In the genomic region with DNA sequence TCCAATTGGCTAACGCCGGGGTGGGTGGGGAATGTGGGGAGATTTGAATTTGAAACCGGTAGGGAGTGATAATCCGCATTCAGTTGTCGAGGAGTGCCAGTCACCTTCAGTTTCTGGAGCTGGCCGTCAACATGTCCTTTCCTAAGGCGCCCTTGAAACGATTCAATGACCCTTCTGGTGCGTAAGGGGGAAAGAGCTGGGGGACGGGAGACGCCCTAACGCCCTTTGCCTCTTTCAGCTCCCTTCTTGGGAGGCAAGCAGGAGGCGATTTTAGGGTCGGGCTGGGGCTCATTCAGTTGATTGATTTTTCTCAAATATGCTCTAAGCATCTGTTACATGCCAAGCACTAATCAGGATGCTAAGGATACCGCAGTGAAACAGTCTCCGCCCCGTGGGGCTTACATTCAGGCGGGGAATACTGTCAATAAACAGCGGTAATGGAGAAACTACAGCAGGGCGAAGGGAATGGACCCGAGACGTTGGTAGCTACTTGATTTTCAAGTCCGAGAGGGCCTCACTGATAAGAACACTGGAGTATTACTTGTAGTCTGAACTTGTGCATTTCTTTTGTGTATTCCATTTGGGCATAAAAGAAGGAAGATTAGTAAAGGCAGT, we compare ENCODE assay signal across 8 cellular contexts. TPM values are rescaled to one million over a fixed set of nuclear protein-coding genes. Genes with fewer than 3 reads are reported as not detected.
A peak's percentile ranks its signal among the peaks of the same experiment; 100 is the strongest.
DNase-seq lines count a peak whose midpoint lies in the region; ATAC-seq, FAIRE-seq and TF ChIP-seq lines count a peak whose summit lies in the region.

Gene HMMR, plus strand, starts transcription at position 71 of the 615 bp plus-strand sequence. Its CDS starts 61 bp downstream, at position 132.

- POLR2A ChIA-PET in HepG2 (lab: Yijun Ruan, JAX), result interaction anchor here (0.9 to 5.8 kb wide), 12 partner anchors 8 to 52 kb away, joined by 3 to 182 read pairs (median 6); partner anchors contain the start of genes CCNG1 and MAT2B
- POLR2A ChIA-PET in GM10248 (lab: Yijun Ruan, JAX), result interaction anchor here (0.7 to 4.2 kb wide), 5 partner anchors 8 to 45 kb away, joined by 3 to 19 read pairs (median 4); partner anchors contain the start of genes CCNG1 and MAT2B

- H3K36me3 ChIP-seq in HepG2 (replicated peaks in 1 of 2; ENCODE audit: control insufficient read depth in 1 of 2, insufficient read depth in 2 of 2, low read length in 2 of 2) (0 out of 5 replicates have a peak, but pooled peaks cover 0 to 2% of the 10 kb centered on the region in 2 experiments), upper lobe of left lung (peaks cover 0 to 3% (median 0%) of the 10 kb centered on the region in 4 donors)

- TF ChIP-seq POLR2A in HepG2 (IDR thresholded peaks at IDR 0.05; ENCODE audit: insufficient read depth in 1 of 2, low read depth in 2 of 2, low read length in 2 of 2), result peak; percentile 68 to 85
- no peak for TF ChIP-seq POLR2A in upper lobe of left lung (IDR thresholded peaks at IDR 0.05)

- under 1% methylated on average over 22 of the region's 23 CpGs for WGBS in HepG2 (ENCODE audit: low lambda C conversion rate)
- 0 to 1% methylated on average over 18 to 23 of the region's 23 CpGs for WGBS in upper lobe of left lung, 2 donors

- intact Hi-C loops in HepG2 (cut with micrococcal nuclease; ENCODE audit: unreplicated experiment), result loop anchor here (1.0 to 2.0 kb wide), 2 partner anchors 24 to 45 kb away; partner anchors contain the start of genes CCNG1 and MAT2B

- no peak for TF ChIP-seq CTCF in HepG2 (CRISPR knock-in tag; IDR thresholded peaks at IDR 0.05)
- TF ChIP-seq CTCF in upper lobe of left lung (IDR thresholded peaks at IDR 0.05), result no peak
- no peak for TF ChIP-seq CTCF in GM10248 (IDR thresholded peaks at IDR 0.05; ENCODE audit: control extremely low read depth, extremely low read depth, low read depth, missing control alignments)

- H3K9me3 ChIP-seq in HepG2 (ENCODE audit: low read length) (no peaks in the 10 kb centered on the region), upper lobe of left lung (no peaks in the 10 kb centered on the region)

- H3K4me3 ChIP-seq in HepG2 (replicated peaks in 1 of 3; ENCODE audit: insufficient read depth in 1 of 3, low read depth in 2 of 3, low read length in 3 of 3), result peak within 1 kb of the TSS; percentile 73 to 88 (median 86)
- H3K4me3 ChIP-seq in upper lobe of left lung, result peak within 1 kb of the TSS; percentile 51 to 91 (median 79)

- no peak for TF ChIP-seq RAD21 in HepG2 (CRISPR knock-in tag; IDR thresholded peaks at IDR 0.05)

- H2AFZ ChIP-seq in HepG2 (ENCODE audit: low read length), result peak within 1 kb of the TSS; percentile 99

- BruUV-seq in HepG2 (replicated peaks; lab: Mats Ljungman, UMichigan), result TSS peak; percentile 96

- no peak for FAIRE-seq in HepG2 (lab: Jason Lieb, UNC)

- H3K9ac ChIP-seq in HepG2 (ENCODE audit: insufficient read depth, low read depth, low read length), result peak within 1 kb of the TSS; percentile 99

- H3K79me2 ChIP-seq in HepG2 (ENCODE audit: insufficient read depth, low read length), result peaks cover 62% of the 10 kb centered on the region

- peaks cover 32% of the 10 kb centered on the region for H3K4me1 ChIP-seq in HepG2 (ENCODE audit: insufficient read depth, low read length)
- peaks cover 20 to 32% (median 21%) of the 10 kb centered on the region in 4 donors for H3K4me1 ChIP-seq in upper lobe of left lung

- peak within 1 kb of the TSS; percentile 87 for H3K4me2 ChIP-seq in HepG2 (ENCODE audit: low read depth, low read length)

- in situ Hi-C loops in ACHN (cut with HindIII; ENCODE audit: low pct_ligation_motif_present, low pct_unique_long_range_greater_than_20kb, low sequenced_read_pairs) (no loop called here), HepG2 (cut with HindIII; ENCODE audit: extremely low pct_ligation_motif_present, low pct_unique_long_range_greater_than_20kb) (no loop called here)

- DNase-seq in ACHN (peak; percentile 29), GF-D8 (lab: John Stamatoyannopoulos, UW) (peak; percentile 8), NCI-H2029 (lab: John Stamatoyannopoulos, UW) (peak; percentile 55), HepG2 (ENCODE audit: low spot score) (peak; percentile 13), upper lobe of left lung (no peak), GM10248 (ENCODE audit: extremely low spot score) (no peak)
- DNase-seq in activated CD4-positive, CD25-positive, alpha-beta regulatory T cell (lab: John Stamatoyannopoulos, UW), result no peak

- no peak for TF ChIP-seq EP300 in HepG2 (IDR thresholded peaks at IDR 0.05; ENCODE audit: low read depth in 2 of 2, low read length in 2 of 2)
- no peak for TF ChIP-seq EP300 in HepG2 (CRISPR knock-in tag; IDR thresholded peaks at IDR 0.05; ENCODE audit: borderline replicate concordance)
- no peak for TF ChIP-seq EP300 in upper lobe of left lung (IDR thresholded peaks at IDR 0.05)

- CTCF ChIA-PET in HepG2 (lab: Yijun Ruan, JAX; ENCODE audit: low intra/inter-chr PET ratio, low total read pairs), result no interaction called here
- CTCF ChIA-PET in GM10248 (lab: Yijun Ruan, JAX), result interaction anchor here (0.7 to 3.5 kb wide), 13 partner anchors 9 to 52 kb away, joined by 3 to 19 read pairs (median 5); partner anchors contain the start of gene MAT2B

- peak within 1 kb of the TSS; percentile 99 for H3K27ac ChIP-seq in angular gyrus (ENCODE audit: low read depth, low read length)
- H3K27ac ChIP-seq in HepG2 (ENCODE audit: extremely low read length, insufficient read depth, low read length), result peak within 1 kb of the TSS; percentile 100
- peak within 1 kb of the TSS; percentile 96 to 97 (median 96) for H3K27ac ChIP-seq in upper lobe of left lung

- no peaks in the 10 kb centered on the region for H4K20me1 ChIP-seq in HepG2 (ENCODE audit: insufficient read depth, low read length)

- peak; percentile 12 for ATAC-seq in HepG2
- ATAC-seq in upper lobe of left lung (ENCODE audit: low FRiP score in 2 of 2), result no peak

- H3K27me3 ChIP-seq in HepG2 (ENCODE audit: control insufficient read depth in 1 of 2, insufficient read depth in 2 of 2, low read length in 2 of 2) (peaks cover 0 to 4% of the 10 kb centered on the region in 2 experiments; a peak in 1 of 5 replicates), upper lobe of left lung (no peaks in the 10 kb centered on the region)

TF ChIP-seq in HepG2, 621 proteins besides CTCF, POLR2A, EP300 and RAD21 (continues in another document):
- 0 out of 2 replicates have a peak, but pooled peaks have one; percentile 78 for TF ChIP-seq PRMT3 (CRISPR knock-in tag; IDR thresholded peaks at IDR 0.05; ENCODE audit: borderline replicate concordance, low read depth)
- TF ChIP-seq ZNF3 (CRISPR knock-in tag; IDR thresholded peaks at IDR 0.05), result no peak
- TF ChIP-seq, protein P1, sequence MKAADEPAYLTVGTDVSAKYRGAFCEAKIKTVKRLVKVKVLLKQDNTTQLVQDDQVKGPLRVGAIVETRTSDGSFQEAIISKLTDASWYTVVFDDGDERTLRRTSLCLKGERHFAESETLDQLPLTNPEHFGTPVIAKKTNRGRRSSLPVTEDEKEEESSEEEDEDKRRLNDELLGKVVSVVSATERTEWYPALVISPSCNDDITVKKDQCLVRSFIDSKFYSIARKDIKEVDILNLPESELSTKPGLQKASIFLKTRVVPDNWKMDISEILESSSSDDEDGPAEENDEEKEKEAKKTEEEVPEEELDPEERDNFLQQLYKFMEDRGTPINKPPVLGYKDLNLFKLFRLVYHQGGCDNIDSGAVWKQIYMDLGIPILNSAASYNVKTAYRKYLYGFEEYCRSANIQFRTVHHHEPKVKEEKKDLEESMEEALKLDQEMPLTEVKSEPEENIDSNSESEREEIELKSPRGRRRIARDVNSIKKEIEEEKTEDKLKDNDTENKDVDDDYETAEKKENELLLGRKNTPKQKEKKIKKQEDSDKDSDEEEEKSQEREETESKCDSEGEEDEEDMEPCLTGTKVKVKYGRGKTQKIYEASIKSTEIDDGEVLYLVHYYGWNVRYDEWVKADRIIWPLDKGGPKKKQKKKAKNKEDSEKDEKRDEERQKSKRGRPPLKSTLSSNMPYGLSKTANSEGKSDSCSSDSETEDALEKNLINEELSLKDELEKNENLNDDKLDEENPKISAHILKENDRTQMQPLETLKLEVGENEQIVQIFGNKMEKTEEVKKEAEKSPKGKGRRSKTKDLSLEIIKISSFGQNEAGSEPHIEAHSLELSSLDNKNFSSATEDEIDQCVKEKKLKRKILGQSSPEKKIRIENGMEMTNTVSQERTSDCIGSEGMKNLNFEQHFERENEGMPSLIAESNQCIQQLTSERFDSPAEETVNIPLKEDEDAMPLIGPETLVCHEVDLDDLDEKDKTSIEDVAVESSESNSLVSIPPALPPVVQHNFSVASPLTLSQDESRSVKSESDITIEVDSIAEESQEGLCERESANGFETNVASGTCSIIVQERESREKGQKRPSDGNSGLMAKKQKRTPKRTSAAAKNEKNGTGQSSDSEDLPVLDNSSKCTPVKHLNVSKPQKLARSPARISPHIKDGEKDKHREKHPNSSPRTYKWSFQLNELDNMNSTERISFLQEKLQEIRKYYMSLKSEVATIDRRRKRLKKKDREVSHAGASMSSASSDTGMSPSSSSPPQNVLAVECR (CRISPR knock-in tag; IDR thresholded peaks at IDR 0.05; ENCODE audit: borderline replicate concordance), result peak; percentile 51
- TF ChIP-seq NR3C1 (CRISPR knock-in tag; IDR thresholded peaks at IDR 0.05), result no peak

RNA-seq across cellular contexts. Expression of gene HMMR, which starts in this region (rescaled TPM):
- total RNA-seq in HepG2 (2016; rRNA removed; fragmentation: Illumina TruSeq; extraction: Trizol), result 48.3 and 82.7 TPM in 2 replicates
- 5.5 and 6.4 TPM in 2 replicates for total RNA-seq in HepG2 (2016; cell fraction: cytosol; rRNA removed; fragmentation: Illumina TruSeq; extraction: Trizol; ENCODE audit: low read depth)
- total RNA-seq in HepG2 (2016; cell fraction: insoluble cytoplasmic fraction; rRNA removed; fragmentation: Illumina TruSeq; extraction: Trizol), result 49.7 and 80.9 TPM in 2 replicates
- 14.7 and 18.6 TPM in 2 replicates for total RNA-seq in HepG2 (2016; cell fraction: membrane; rRNA removed; fragmentation: Illumina TruSeq; extraction: Trizol)
- total RNA-seq in HepG2 (2016; cell fraction: nucleus; rRNA removed; fragmentation: Illumina TruSeq; extraction: Trizol), result 37.9 and 39.0 TPM in 2 replicates
- 4.6 and 8.5 TPM in 2 replicates for polyA plus RNA-seq in HepG2 (2011; rRNA removed)
- 4.6 and 5.2 TPM in 2 replicates for polyA plus RNA-seq in HepG2 (2011; cell fraction: cytosol; rRNA removed)
- polyA plus RNA-seq in HepG2 (2011; cell fraction: nucleus; rRNA removed), result 2.9 and 3.8 TPM in 2 replicates
- 8.3 and 17.9 TPM in 2 replicates for polyA plus RNA-seq in HepG2 (2012)
- 1.7 and 2.4 TPM in 2 replicates for polyA plus RNA-seq in HepG2 (2016; cell fraction: cytosol; fragmentation: Illumina TruSeq; extraction: Trizol; ENCODE audit: low read depth)
- 48.9 and 49.4 TPM in 2 replicates for polyA plus RNA-seq in HepG2 (2016; cell fraction: insoluble cytoplasmic fraction; fragmentation: Illumina TruSeq; extraction: Trizol; ENCODE audit: low read depth)
- polyA plus RNA-seq in HepG2 (2016; cell fraction: membrane; fragmentation: Illumina TruSeq; extraction: Trizol; ENCODE audit: low read depth), result 3.8 and 6.0 TPM in 2 replicates
- 33.3 and 34.0 TPM in 2 replicates for polyA plus RNA-seq in HepG2 (2016; cell fraction: nucleus; fragmentation: Illumina TruSeq; extraction: Trizol; ENCODE audit: insufficient read depth, low read depth)
- 3.1 and 6.2 TPM in 2 replicates for polyA minus RNA-seq in HepG2 (2011; rRNA and poly(A)+ RNA removed; ENCODE audit: low replicate concordance)
- 8.4 and 8.8 TPM in 2 replicates for polyA minus RNA-seq in HepG2 (2011; cell fraction: cytosol; rRNA and poly(A)+ RNA removed)
- 10.6 and 11.1 TPM in 2 replicates for polyA minus RNA-seq in HepG2 (2011; cell fraction: nucleus; rRNA and poly(A)+ RNA removed)
- total RNA-seq in upper lobe of left lung, result 1 to 10 TPM in 5 of 6 donors, under 1 TPM in 1; 0.74 to 4.2 (median 1.9) TPM

Comparison
In these comparisons a context has a peak if more than half of its experiments do, and no peak if none do; other contexts are left out.
1. DNase-seq: peak in ACHN (single experiment), GF-D8 (single experiment), NCI-H2029 (single experiment) and HepG2 (single experiment); none in upper lobe of left lung (0 of 2), GM10248 (single experiment) and activated CD4-positive, CD25-positive, alpha-beta regulatory T cell (0 of 4).
2. POLR2A ChIP-seq: peak in HepG2 (2 of 2); none in upper lobe of left lung (0 of 4).
3. Peak in every context shown above with its lines, with median percentiles within 50 percentile points of each other: H3K27ac ChIP-seq.